2 cellular contexts compared by ENCODE assay signal in the genomic region with DNA sequence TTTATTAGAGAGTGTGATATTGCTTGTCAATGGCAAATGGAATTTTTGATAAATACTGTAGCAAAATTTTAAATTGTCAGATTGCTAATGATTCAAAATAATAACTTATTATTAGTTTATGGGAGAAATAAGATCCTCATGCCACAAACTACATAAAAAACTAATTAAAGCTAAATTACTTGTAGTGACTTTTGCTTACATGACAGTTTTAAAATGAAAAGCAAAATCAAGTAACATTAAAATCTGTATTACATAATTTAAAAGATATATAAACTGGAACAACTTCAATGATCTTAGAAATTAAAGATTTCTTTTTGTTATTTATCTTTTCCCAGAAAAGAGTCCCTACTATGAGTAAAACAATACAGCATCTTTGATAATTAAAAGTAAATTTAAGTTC.
TF ChIP-seq lines count a peak whose summit lies in the region.

No MANE protein-coding gene starts in this region.

TF ChIP-seq in HepG2, 621 proteins besides CTCF, POLR2A, EP300 and RAD21:
- TF ChIP-seq, protein P1, sequence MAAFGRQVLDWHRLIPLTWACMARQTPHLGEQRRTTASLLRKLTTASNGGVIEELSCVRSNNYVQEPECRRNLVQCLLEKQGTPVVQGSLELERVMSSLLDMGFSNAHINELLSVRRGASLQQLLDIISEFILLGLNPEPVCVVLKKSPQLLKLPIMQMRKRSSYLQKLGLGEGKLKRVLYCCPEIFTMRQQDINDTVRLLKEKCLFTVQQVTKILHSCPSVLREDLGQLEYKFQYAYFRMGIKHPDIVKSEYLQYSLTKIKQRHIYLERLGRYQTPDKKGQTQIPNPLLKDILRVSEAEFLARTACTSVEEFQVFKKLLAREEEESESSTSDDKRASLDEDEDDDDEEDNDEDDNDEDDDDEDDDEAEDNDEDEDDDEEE (CRISPR knock-in tag; IDR thresholded peaks at IDR 0.05) = no peak
- TF ChIP-seq ZNF558 (CRISPR knock-in tag; IDR thresholded peaks at IDR 0.05; ENCODE audit: borderline replicate concordance) (no peak), ZNF703 (CRISPR knock-in tag; IDR thresholded peaks at IDR 0.05; ENCODE audit: borderline replicate concordance) (no peak), CHCHD3 (CRISPR knock-in tag; IDR thresholded peaks at IDR 0.05) (no peak), ZMYM4 (CRISPR knock-in tag; IDR thresholded peaks at IDR 0.05) (no peak), NFATC3 (CRISPR knock-in tag; IDR thresholded peaks at IDR 0.05) (no peak), SMC3 (IDR thresholded peaks at IDR 0.05; ENCODE audit: low read length) (no peak), ZNF350 (CRISPR knock-in tag; IDR thresholded peaks at IDR 0.05; ENCODE audit: borderline replicate concordance, low read depth) (no peak), ZNF616 (CRISPR knock-in tag; IDR thresholded peaks at IDR 0.05; ENCODE audit: low read depth) (no peak), ZNF543 (CRISPR knock-in tag; IDR thresholded peaks at IDR 0.05) (no peak), MAFF (IDR thresholded peaks at IDR 0.05; ENCODE audit: low read depth, low read length) (peak; percentile 73; the same call in 1 of the 2 replicates), MAFK (conservative IDR thresholded peaks at IDR 0.05 in 1 of 2, IDR thresholded peaks at IDR 0.05 in 1 of 2; ENCODE audit: low read length in 2 of 2) (peak; percentile 66 to 87), RARA (CRISPR knock-in tag; IDR thresholded peaks at IDR 0.05) (no peak)
- TF ChIP-seq, protein P2, sequence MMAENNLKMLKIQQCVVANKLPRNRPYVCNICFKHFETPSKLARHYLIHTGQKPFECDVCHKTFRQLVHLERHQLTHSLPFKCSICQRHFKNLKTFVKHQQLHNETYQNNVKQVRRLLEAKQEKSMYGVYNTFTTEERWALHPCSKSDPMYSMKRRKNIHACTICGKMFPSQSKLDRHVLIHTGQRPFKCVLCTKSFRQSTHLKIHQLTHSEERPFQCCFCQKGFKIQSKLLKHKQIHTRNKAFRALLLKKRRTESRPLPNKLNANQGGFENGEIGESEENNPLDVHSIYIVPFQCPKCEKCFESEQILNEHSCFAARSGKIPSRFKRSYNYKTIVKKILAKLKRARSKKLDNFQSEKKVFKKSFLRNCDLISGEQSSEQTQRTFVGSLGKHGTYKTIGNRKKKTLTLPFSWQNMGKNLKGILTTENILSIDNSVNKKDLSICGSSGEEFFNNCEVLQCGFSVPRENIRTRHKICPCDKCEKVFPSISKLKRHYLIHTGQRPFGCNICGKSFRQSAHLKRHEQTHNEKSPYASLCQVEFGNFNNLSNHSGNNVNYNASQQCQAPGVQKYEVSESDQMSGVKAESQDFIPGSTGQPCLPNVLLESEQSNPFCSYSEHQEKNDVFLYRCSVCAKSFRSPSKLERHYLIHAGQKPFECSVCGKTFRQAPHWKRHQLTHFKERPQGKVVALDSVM (CRISPR knock-in tag; IDR thresholded peaks at IDR 0.05) = no peak
- TF ChIP-seq, protein P3, sequence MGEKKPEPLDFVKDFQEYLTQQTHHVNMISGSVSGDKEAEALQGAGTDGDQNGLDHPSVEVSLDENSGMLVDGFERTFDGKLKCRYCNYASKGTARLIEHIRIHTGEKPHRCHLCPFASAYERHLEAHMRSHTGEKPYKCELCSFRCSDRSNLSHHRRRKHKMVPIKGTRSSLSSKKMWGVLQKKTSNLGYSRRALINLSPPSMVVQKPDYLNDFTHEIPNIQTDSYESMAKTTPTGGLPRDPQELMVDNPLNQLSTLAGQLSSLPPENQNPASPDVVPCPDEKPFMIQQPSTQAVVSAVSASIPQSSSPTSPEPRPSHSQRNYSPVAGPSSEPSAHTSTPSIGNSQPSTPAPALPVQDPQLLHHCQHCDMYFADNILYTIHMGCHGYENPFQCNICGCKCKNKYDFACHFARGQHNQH (CRISPR knock-in tag; IDR thresholded peaks at IDR 0.05) = no peak
- TF ChIP-seq, protein P4, sequence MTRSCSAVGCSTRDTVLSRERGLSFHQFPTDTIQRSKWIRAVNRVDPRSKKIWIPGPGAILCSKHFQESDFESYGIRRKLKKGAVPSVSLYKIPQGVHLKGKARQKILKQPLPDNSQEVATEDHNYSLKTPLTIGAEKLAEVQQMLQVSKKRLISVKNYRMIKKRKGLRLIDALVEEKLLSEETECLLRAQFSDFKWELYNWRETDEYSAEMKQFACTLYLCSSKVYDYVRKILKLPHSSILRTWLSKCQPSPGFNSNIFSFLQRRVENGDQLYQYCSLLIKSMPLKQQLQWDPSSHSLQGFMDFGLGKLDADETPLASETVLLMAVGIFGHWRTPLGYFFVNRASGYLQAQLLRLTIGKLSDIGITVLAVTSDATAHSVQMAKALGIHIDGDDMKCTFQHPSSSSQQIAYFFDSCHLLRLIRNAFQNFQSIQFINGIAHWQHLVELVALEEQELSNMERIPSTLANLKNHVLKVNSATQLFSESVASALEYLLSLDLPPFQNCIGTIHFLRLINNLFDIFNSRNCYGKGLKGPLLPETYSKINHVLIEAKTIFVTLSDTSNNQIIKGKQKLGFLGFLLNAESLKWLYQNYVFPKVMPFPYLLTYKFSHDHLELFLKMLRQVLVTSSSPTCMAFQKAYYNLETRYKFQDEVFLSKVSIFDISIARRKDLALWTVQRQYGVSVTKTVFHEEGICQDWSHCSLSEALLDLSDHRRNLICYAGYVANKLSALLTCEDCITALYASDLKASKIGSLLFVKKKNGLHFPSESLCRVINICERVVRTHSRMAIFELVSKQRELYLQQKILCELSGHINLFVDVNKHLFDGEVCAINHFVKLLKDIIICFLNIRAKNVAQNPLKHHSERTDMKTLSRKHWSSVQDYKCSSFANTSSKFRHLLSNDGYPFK (CRISPR knock-in tag; IDR thresholded peaks at IDR 0.05; ENCODE audit: borderline replicate concordance) = no peak

TF ChIP-seq in K562, 482 proteins besides CTCF, POLR2A, EP300 and RAD21:
- TF ChIP-seq C11orf30 (IDR thresholded peaks at IDR 0.05; ENCODE audit: low read depth) (peak; percentile 47; the same call in 1 of the 2 replicates), FOSL1 (tag; conservative IDR thresholded peaks at IDR 0.05) (no peak), ZNF668 (CRISPR knock-in tag; IDR thresholded peaks at IDR 0.05) (no peak), NFE2L1 (tag; IDR thresholded peaks at IDR 0.05; ENCODE audit: borderline replicate concordance, low read depth) (no peak), ZNF431 (CRISPR knock-in tag; IDR thresholded peaks at IDR 0.05) (no peak), MAFG (tag; conservative IDR thresholded peaks at IDR 0.05) (peak; percentile 23; the same call in 1 of the 2 replicates), BRCA1 (IDR thresholded peaks at IDR 0.05) (no peak), BRCA1 (CRISPR knock-in tag; IDR thresholded peaks at IDR 0.05) (no peak), MAFF (IDR thresholded peaks at IDR 0.05; ENCODE audit: low read length) (peak; percentile 42; the same call in 1 of the 2 replicates), KAT7 (CRISPR knock-in tag; IDR thresholded peaks at IDR 0.05; ENCODE audit: borderline replicate concordance) (no peak), ARID1B (IDR thresholded peaks at IDR 0.05) (no peak), ZNF316 (IDR thresholded peaks at IDR 0.05) (peak; percentile 81), NBN (IDR thresholded peaks at IDR 0.05; ENCODE audit: low read depth) (no peak), MAFK (IDR thresholded peaks at IDR 0.05; ENCODE audit: low read length) (peak; percentile 57), TEAD2 (tag; IDR thresholded peaks at IDR 0.05) (no peak)
- TF ChIP-seq, protein P5, sequence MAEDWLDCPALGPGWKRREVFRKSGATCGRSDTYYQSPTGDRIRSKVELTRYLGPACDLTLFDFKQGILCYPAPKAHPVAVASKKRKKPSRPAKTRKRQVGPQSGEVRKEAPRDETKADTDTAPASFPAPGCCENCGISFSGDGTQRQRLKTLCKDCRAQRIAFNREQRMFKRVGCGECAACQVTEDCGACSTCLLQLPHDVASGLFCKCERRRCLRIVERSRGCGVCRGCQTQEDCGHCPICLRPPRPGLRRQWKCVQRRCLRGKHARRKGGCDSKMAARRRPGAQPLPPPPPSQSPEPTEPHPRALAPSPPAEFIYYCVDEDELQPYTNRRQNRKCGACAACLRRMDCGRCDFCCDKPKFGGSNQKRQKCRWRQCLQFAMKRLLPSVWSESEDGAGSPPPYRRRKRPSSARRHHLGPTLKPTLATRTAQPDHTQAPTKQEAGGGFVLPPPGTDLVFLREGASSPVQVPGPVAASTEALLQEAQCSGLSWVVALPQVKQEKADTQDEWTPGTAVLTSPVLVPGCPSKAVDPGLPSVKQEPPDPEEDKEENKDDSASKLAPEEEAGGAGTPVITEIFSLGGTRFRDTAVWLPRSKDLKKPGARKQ (CRISPR knock-in tag; IDR thresholded peaks at IDR 0.05) = no peak
- TF ChIP-seq, protein P6, sequence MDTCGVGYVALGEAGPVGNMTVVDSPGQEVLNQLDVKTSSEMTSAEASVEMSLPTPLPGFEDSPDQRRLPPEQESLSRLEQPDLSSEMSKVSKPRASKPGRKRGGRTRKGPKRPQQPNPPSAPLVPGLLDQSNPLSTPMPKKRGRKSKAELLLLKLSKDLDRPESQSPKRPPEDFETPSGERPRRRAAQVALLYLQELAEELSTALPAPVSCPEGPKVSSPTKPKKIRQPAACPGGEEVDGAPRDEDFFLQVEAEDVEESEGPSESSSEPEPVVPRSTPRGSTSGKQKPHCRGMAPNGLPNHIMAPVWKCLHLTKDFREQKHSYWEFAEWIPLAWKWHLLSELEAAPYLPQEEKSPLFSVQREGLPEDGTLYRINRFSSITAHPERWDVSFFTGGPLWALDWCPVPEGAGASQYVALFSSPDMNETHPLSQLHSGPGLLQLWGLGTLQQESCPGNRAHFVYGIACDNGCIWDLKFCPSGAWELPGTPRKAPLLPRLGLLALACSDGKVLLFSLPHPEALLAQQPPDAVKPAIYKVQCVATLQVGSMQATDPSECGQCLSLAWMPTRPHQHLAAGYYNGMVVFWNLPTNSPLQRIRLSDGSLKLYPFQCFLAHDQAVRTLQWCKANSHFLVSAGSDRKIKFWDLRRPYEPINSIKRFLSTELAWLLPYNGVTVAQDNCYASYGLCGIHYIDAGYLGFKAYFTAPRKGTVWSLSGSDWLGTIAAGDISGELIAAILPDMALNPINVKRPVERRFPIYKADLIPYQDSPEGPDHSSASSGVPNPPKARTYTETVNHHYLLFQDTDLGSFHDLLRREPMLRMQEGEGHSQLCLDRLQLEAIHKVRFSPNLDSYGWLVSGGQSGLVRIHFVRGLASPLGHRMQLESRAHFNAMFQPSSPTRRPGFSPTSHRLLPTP (IDR thresholded peaks at IDR 0.05; ENCODE audit: borderline replicate concordance, extremely low read depth, insufficient read length) = no peak
- TF ChIP-seq, protein P7, sequence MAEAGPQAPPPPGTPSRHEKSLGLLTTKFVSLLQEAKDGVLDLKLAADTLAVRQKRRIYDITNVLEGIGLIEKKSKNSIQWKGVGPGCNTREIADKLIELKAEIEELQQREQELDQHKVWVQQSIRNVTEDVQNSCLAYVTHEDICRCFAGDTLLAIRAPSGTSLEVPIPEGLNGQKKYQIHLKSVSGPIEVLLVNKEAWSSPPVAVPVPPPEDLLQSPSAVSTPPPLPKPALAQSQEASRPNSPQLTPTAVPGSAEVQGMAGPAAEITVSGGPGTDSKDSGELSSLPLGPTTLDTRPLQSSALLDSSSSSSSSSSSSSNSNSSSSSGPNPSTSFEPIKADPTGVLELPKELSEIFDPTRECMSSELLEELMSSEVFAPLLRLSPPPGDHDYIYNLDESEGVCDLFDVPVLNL (CRISPR knock-in tag; IDR thresholded peaks at IDR 0.05; ENCODE audit: low read depth) = no peak
